ENCODE assay signal across 24 cellular contexts in genomic region chrX:26822448-26822847, GRCh38.
"Had no signal": no experiment of that assay in that cellular context is flagged by ENCODE, and none has a peak within 500 bp of the region (broad histone marks: within the 10 kb centered on the region; RNA-seq: fewer than 3 reads in every experiment).

No MANE protein-coding gene starts in this region.

- H3K27me3 ChIP-seq: neutrophil, ovary, right atrium auricular region, spleen, vagina had no signal

- H3K27ac ChIP-seq: heart left ventricle, lower lobe of right lung, neutrophil, ovary, psoas muscle, right atrium auricular region, spleen, thoracic aorta, vagina had no signal

- H3K4me1 Mint-ChIP-seq: activated B cell treated with CpG ODN at 0.5 μM for 24 hours; activated naive CD8-positive, alpha-beta T cell treated with anti-CD3 and anti-CD28 coated beads, Interleukin-2, amount 50 U/mL, for 24 hours; immature natural killer cell; mesothelial cell of epicardium; natural killer cell had no signal

- H3K36me3 ChIP-seq: heart left ventricle, lower lobe of right lung, neutrophil, ovary, right atrium auricular region, spleen, thoracic aorta, vagina had no signal

- H3K4me3 Mint-ChIP-seq: activated B cell treated with CpG ODN at 0.5 μM for 24 hours; activated CD4-positive, alpha-beta memory T cell treated with anti-CD3 and anti-CD28 coated beads for 36 hours; activated naive CD4-positive, alpha-beta T cell treated with anti-CD3 and anti-CD28 coated beads for 36 hours; activated naive CD8-positive, alpha-beta T cell treated with anti-CD3 and anti-CD28 coated beads, Interleukin-2, amount 50 U/mL, for 24 hours; immature natural killer cell; mesothelial cell of epicardium; natural killer cell; type B pancreatic cell had no signal

- H3K36me3 Mint-ChIP-seq: activated CD4-positive, alpha-beta memory T cell treated with anti-CD3 and anti-CD28 coated beads for 36 hours; immature natural killer cell; natural killer cell; type B pancreatic cell had no signal

- H3K9me3 Mint-ChIP-seq: activated B cell treated with CpG ODN at 0.5 μM for 24 hours; activated naive CD8-positive, alpha-beta T cell treated with anti-CD3 and anti-CD28 coated beads, Interleukin-2, amount 50 U/mL, for 24 hours had no signal

- H3K27ac Mint-ChIP-seq: activated B cell treated with CpG ODN at 0.5 μM for 24 hours; activated CD4-positive, alpha-beta memory T cell treated with anti-CD3 and anti-CD28 coated beads for 36 hours; activated naive CD4-positive, alpha-beta T cell treated with anti-CD3 and anti-CD28 coated beads for 36 hours; activated naive CD8-positive, alpha-beta T cell treated with anti-CD3 and anti-CD28 coated beads, Interleukin-2, amount 50 U/mL, for 24 hours; immature natural killer cell; mesothelial cell of epicardium; natural killer cell; type B pancreatic cell had no signal

- H3K9me3 ChIP-seq: heart left ventricle, lower lobe of right lung, neutrophil, psoas muscle, right atrium auricular region, spleen, thoracic aorta, vagina had no signal

- H3K27me3 Mint-ChIP-seq: activated B cell treated with CpG ODN at 0.5 μM for 24 hours; activated CD4-positive, alpha-beta memory T cell treated with anti-CD3 and anti-CD28 coated beads for 36 hours; activated naive CD8-positive, alpha-beta T cell treated with anti-CD3 and anti-CD28 coated beads, Interleukin-2, amount 50 U/mL, for 24 hours; type B pancreatic cell had no signal

- FAIRE-seq: endometrium, TTC549 had no signal

- ATAC-seq: activated naive CD8-positive, alpha-beta T cell treated with anti-CD3 and anti-CD28 coated beads, Interleukin-2, amount 50 U/mL, for 24 hours; heart left ventricle; left lobe of liver; lower lobe of right lung; natural killer cell; psoas muscle had no signal

- H3K4me3 ChIP-seq: heart left ventricle, lower lobe of right lung, ovary, psoas muscle, right atrium auricular region, spleen, thoracic aorta, vagina had no signal

- H3K4me1 ChIP-seq: heart left ventricle, lower lobe of right lung, psoas muscle, right atrium auricular region, spleen, vagina had no signal

- DNase-seq: activated B cell treated with CpG ODN at 0.5 μM for 24 hours; activated CD4-positive, alpha-beta memory T cell treated with anti-CD3 and anti-CD28 coated beads for 36 hours; activated CD4-positive, alpha-beta T cell treated with anti-CD3 and anti-CD28 coated beads for 4 hours; activated naive CD4-positive, alpha-beta T cell treated with anti-CD3 and anti-CD28 coated beads for 36 hours; activated naive CD8-positive, alpha-beta T cell treated with anti-CD3 and anti-CD28 coated beads, Interleukin-2, amount 50 U/mL, for 24 hours; activated T-cell treated with anti-CD3 and anti-CD28 coated beads, Interleukin-2, amount 50 U/mL, for 48 hours; heart left ventricle; immature natural killer cell; lower lobe of right lung; natural killer cell; ovary; psoas muscle; spleen; stimulated activated CD4-positive, alpha-beta T cell treated with anti-CD3 and anti-CD28 coated beads, Interleukin-4, amount 100 ng/mL, for 24 hours; stimulated activated naive CD4-positive, alpha-beta T cell treated with Interleukin-2 at 50 U/mL for 16 hours had no signal
